In genomic region chr11:7577883-7578242, GRCh38 we compare ENCODE assay signal across 8 cellular contexts.
DNase-seq lines count a peak whose midpoint lies in the region; ATAC-seq and TF ChIP-seq lines count a peak whose summit lies in the region.

No MANE protein-coding gene starts in this region.

- no peak for DNase-seq in mammary epithelial cell
- no peak for DNase-seq in tibial nerve (ENCODE audit: low spot score in 2 of 2)
- no peak for DNase-seq in NCI-H82 (lab: John Stamatoyannopoulos, UW)

- CTCF ChIA-PET in mammary epithelial cell (lab: Charles Lee; ENCODE audit: low non-redundant PET): no interaction called here

- peak overlapping the region; percentile 57 for H3K4me2 ChIP-seq in DOHH2 (ENCODE audit: low read length)
- H3K4me2 ChIP-seq in mammary epithelial cell (ENCODE audit: insufficient read depth, low read depth, low read length): no peak overlapping the region

- H2AFZ ChIP-seq in mammary epithelial cell (ENCODE audit: low read depth, low read length): peak overlapping the region; percentile 73

- H3K4me1 ChIP-seq in DOHH2 (ENCODE audit: control insufficient read depth, low read length) (peaks cover 24% of the 10 kb centered on the region), HUES64 (ENCODE audit: insufficient read depth, low read length) (peaks cover 57% of the 10 kb centered on the region), mammary epithelial cell (ENCODE audit: insufficient read depth, low read length) (peaks cover 31% of the 10 kb centered on the region), liver (ENCODE audit: control insufficient read depth in 4 of 4, insufficient read depth in 4 of 4, low read length in 3 of 4) (peaks cover 18 to 61% (median 42%) of the 10 kb centered on the region in 4 donors), tibial nerve (peaks cover 0 to 98% (median 80%) of the 10 kb centered on the region in 4 donors)

- H3K9me2 ChIP-seq in DOHH2 (replicated peaks; ENCODE audit: control insufficient read depth, low read length): no peaks in the 10 kb centered on the region

- no peak for TF ChIP-seq POLR2A in tibial nerve (IDR thresholded peaks at IDR 0.05)

- H3K27ac ChIP-seq in DOHH2 (ENCODE audit: low read depth, low read length) (0 out of 2 replicates have a peak overlapping the region, but pooled peaks have one; percentile 7), HUES64 (ENCODE audit: low read depth, low read length) (peak overlapping the region; percentile 15; the same call in 1 of the 2 replicates), mammary epithelial cell (ENCODE audit: insufficient read depth, low read depth, low read length) (no peak overlapping the region), liver (ENCODE audit: low read depth in 1 of 2, low read length in 2 of 2) (peak overlapping the region; percentile 81 to 92), tibial nerve (peak overlapping the region; percentile 88 to 94 (median 92))

- dilution Hi-C loops in mammary epithelial cell (cut with HindIII; ENCODE audit: low sequenced_read_pairs): no loop called here

- intact Hi-C loops in mammary epithelial cell (cut with micrococcal nuclease): loop anchor here (2.0 kb wide), 1 partner anchor 15 kb away; no protein-coding TSS in a partner anchor

- peak overlapping the region; percentile 19; the same call in 1 of the 2 replicates for H3K9ac ChIP-seq in HUES64 (ENCODE audit: low read depth, low read length)
- H3K9ac ChIP-seq in mammary epithelial cell (ENCODE audit: insufficient read depth, low read length): no peak overlapping the region
- peak overlapping the region; percentile 1 to 50 for H3K9ac ChIP-seq in liver (ENCODE audit: low read depth in 1 of 2, low read length in 2 of 2)

- H3K36me3 ChIP-seq in DOHH2 (ENCODE audit: control insufficient read depth, low read length) (no peaks in the 10 kb centered on the region), HUES64 (ENCODE audit: insufficient read depth, low read length) (no peaks in the 10 kb centered on the region), mammary epithelial cell (ENCODE audit: insufficient read depth, low read length) (no peaks in the 10 kb centered on the region), liver (ENCODE audit: control insufficient read depth in 4 of 4, insufficient read depth in 3 of 4, low read depth in 1 of 4, low read length in 3 of 4) (no peaks in the 10 kb centered on the region), tibial nerve (no peaks in the 10 kb centered on the region)

- WGBS in HUES64: 33% methylated on average over 8 of the region's 8 CpGs
- 38% methylated on average over 8 of the region's 8 CpGs for WGBS in mammary epithelial cell (ENCODE audit: low coverage, missing lambda C conversion rate)
- 42% methylated on average over 8 of the region's 8 CpGs for WGBS in liver
- 1 to 3% methylated on average over 8 of the region's 8 CpGs for WGBS in tibial nerve, 2 donors

- H3K9me3 ChIP-seq in DOHH2 (ENCODE audit: control insufficient read depth, insufficient read depth, low read length): no peaks in the 10 kb centered on the region
- H3K9me3 ChIP-seq in HUES64 (ENCODE audit: insufficient read depth, low read depth, low read length): no peaks in the 10 kb centered on the region
- H3K9me3 ChIP-seq in mammary epithelial cell (replicated peaks; ENCODE audit: insufficient read depth, low read length): no peaks in the 10 kb centered on the region
- H3K9me3 ChIP-seq in liver (ENCODE audit: control insufficient read depth in 4 of 4, low read length in 3 of 4): no peaks in the 10 kb centered on the region
- H3K9me3 ChIP-seq in tibial nerve: no peaks in the 10 kb centered on the region

- no peak for TF ChIP-seq RAD21 in liver (IDR thresholded peaks at IDR 0.05)

- H3K79me2 ChIP-seq in DOHH2 (ENCODE audit: control insufficient read depth, low read length) (no peaks in the 10 kb centered on the region), mammary epithelial cell (ENCODE audit: insufficient read depth, low read length) (no peaks in the 10 kb centered on the region)

- peak overlapping the region; percentile 40 for H3K4me3 ChIP-seq in DOHH2 (ENCODE audit: low read length)
- H3K4me3 ChIP-seq in HUES64 (ENCODE audit: low read length): peak overlapping the region; percentile 20; the same call in 1 of the 2 replicates
- no peak overlapping the region for H3K4me3 ChIP-seq in mammary epithelial cell (replicated peaks in 1 of 3; ENCODE audit: insufficient read depth in 1 of 3, low read depth in 2 of 3, low read length in 3 of 3)
- H3K4me3 ChIP-seq in liver (ENCODE audit: low read depth in 1 of 3, low read length in 3 of 3): no peak overlapping the region
- H3K4me3 ChIP-seq in tibial nerve: peak overlapping the region; percentile 7 to 41 (median 24)

- no peak for TF ChIP-seq CTCF in DOHH2 (IDR thresholded peaks at IDR 0.05; ENCODE audit: low read depth, low read length, poor library complexity, severe bottlenecking)
- TF ChIP-seq CTCF in mammary epithelial cell (conservative IDR thresholded peaks at IDR 0.05 in 1 of 2, IDR thresholded peaks at IDR 0.05 in 1 of 2; ENCODE audit: extremely low read depth in 1 of 2, insufficient read depth in 1 of 2, low read depth in 1 of 2, low read length in 2 of 2): no peak
- TF ChIP-seq CTCF in liver (IDR thresholded peaks at IDR 0.05; ENCODE audit: low read depth, low read length, missing input control): no peak
- TF ChIP-seq CTCF in tibial nerve (IDR thresholded peaks at IDR 0.05): peak in 1 of 5 experiments; percentile 1

- H3F3A ChIP-seq in DOHH2 (ENCODE audit: control insufficient read depth, insufficient read depth): no peaks in the 10 kb centered on the region

- H3K27me3 ChIP-seq in DOHH2 (ENCODE audit: control insufficient read depth, low read length): no peaks in the 10 kb centered on the region
- H3K27me3 ChIP-seq in HUES64 (ENCODE audit: insufficient read depth, low read length): no peaks in the 10 kb centered on the region
- H3K27me3 ChIP-seq in mammary epithelial cell (ENCODE audit: insufficient read depth, low read length): no peaks in the 10 kb centered on the region
- H3K27me3 ChIP-seq in liver (ENCODE audit: control insufficient read depth in 4 of 4, insufficient read depth in 4 of 4, low read length in 3 of 4): no peaks in the 10 kb centered on the region
- no peaks in the 10 kb centered on the region for H3K27me3 ChIP-seq in tibial nerve

- no peak for TF ChIP-seq EP300 in tibial nerve (IDR thresholded peaks at IDR 0.05)

- in situ Hi-C loops in mammary epithelial cell (cut with MboI; ENCODE audit: low sequenced_read_pairs in 2 of 2): loop anchor here in 1 of 2 donors (25.0 kb wide), 1 partner anchor 309 kb away; no protein-coding TSS in a partner anchor

- ATAC-seq in GM21381 (IDR thresholded peaks at IDR 0.05; ENCODE audit: unreplicated experiment): no peak
- no peak for ATAC-seq in HG02571 (IDR thresholded peaks at IDR 0.05; ENCODE audit: unreplicated experiment)

- BruUV-seq in mammary epithelial cell (replicated peaks; lab: Mats Ljungman, UMichigan): no TSS peak

- H4K20me1 ChIP-seq in DOHH2 (ENCODE audit: control insufficient read depth, insufficient read depth, low read depth, low read length) (peaks cover 2% of the 10 kb centered on the region; the same call in 1 of the 2 replicates), mammary epithelial cell (ENCODE audit: insufficient read depth, low read length) (no peaks in the 10 kb centered on the region)

TF ChIP-seq in liver, 16 proteins besides CTCF, POLR2A, EP300 and RAD21 (continues in another document):
- TF ChIP-seq ATF3 (IDR thresholded peaks at IDR 0.05) (no peak), RXRA (IDR thresholded peaks at IDR 0.05) (no peak), HNF4A (conservative IDR thresholded peaks at IDR 0.05) (no peak), FOXA2 (IDR thresholded peaks at IDR 0.05) (no peak), SP1 (IDR thresholded peaks at IDR 0.05) (no peak), HNF4G (IDR thresholded peaks at IDR 0.05) (no peak), YY1 (IDR thresholded peaks at IDR 0.05) (no peak), MAX (IDR thresholded peaks at IDR 0.05) (no peak), NR2F2 (IDR thresholded peaks at IDR 0.05) (no peak), EGR1 (IDR thresholded peaks at IDR 0.05; ENCODE audit: low read depth in 2 of 2) (no peak), JUND (IDR thresholded peaks at IDR 0.05) (no peak), REST (IDR thresholded peaks at IDR 0.05) (no peak), FOXA1 (IDR thresholded peaks at IDR 0.05) (no peak)

Comparison
In these comparisons a context has a peak if more than half of its experiments do, and no peak if none do; other contexts are left out.
1. H3K4me3 ChIP-seq: peak in DOHH2 (single experiment), HUES64 (single experiment) and tibial nerve (4 of 4); none in mammary epithelial cell (0 of 3) and liver (0 of 3).